In the genomic region with DNA sequence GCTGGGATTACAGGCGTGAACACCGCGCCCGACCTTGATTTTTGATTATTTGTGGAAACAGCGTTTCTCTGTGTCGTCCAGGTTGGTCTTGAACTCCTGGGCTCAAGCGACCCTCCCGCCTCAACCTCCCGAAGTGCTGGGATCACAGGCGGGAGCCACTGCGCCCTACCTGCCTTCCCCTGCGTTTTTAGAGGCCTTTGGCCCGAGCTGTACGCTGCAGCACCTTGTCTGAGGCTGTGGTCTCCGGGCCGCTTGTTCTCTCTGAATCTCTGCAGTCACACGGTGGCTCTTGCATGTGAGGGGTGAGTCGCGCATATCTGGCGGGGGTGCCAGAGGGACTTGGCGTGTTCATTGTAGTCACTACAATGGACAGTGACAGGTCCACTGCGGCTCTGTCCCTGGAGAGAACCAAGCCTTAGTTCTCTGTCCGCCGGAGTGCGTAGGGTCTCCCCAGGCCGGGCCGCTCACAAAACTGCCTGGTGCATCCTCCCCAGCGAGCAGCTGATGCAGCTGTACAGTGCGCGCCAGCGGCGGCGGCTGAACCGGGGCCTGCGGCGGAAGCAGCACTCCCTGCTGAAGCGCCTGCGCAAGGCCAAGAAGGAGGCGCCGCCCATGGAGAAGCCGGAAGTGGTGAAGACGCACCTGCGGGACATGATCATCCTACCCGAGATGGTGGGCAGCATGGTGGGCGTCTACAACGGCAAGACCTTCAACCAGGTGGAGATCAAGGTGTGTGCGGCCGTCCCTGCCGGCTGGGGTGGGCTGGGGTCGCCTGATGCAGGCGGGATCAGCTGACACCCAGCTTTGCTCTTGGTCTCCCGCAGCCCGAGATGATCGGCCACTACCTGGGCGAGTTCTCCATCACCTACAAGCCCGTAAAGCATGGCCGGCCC, we compare ENCODE assay signal across 1 cellular context.
TF ChIP-seq lines count a peak whose summit lies in the region.
"Not testable (repeated sequence)": the region's sequence is repeated elsewhere in the genome, so short reads cannot be mapped to it uniquely, and the experiment has no call there.

No MANE protein-coding gene starts in this region.

TF ChIP-seq in K562, 482 proteins besides CTCF, POLR2A, EP300 and RAD21 (continues in another document):
- peak; percentile 14 for TF ChIP-seq PCBP1 (IDR thresholded peaks at IDR 0.05; ENCODE audit: low read depth, low read length, poor library complexity, severe bottlenecking)
- peak in 1 of 2 experiments; percentile 51; a peak in 3 of 4 replicates for TF ChIP-seq MNT (conservative IDR thresholded peaks at IDR 0.05)
- TF ChIP-seq HMGN3 (IDR thresholded peaks at IDR 0.05; ENCODE audit: borderline replicate concordance, extremely low read depth, insufficient read length, low read depth, low read length): peak; percentile 50
- TF ChIP-seq PHF8 (IDR thresholded peaks at IDR 0.05; ENCODE audit: borderline replicate concordance, low read length): peak; percentile 19; the same call in 1 of the 2 replicates
- 0 out of 2 replicates have a peak, but pooled peaks have one; percentile 0 for TF ChIP-seq SUPT5H (IDR thresholded peaks at IDR 0.05)
- TF ChIP-seq HDAC1 (IDR thresholded peaks at IDR 0.05): peak in 1 of 2 experiments; percentile 75; a peak in 2 of 4 replicates
- peak; percentile 35; the same call in 1 of the 2 replicates for TF ChIP-seq ZBTB2 (IDR thresholded peaks at IDR 0.05)
- TF ChIP-seq MEIS2 (IDR thresholded peaks at IDR 0.05; ENCODE audit: partially characterized antibody): peak; percentile 60
- peak; percentile 13; the same call in 1 of the 2 replicates for TF ChIP-seq TOE1 (IDR thresholded peaks at IDR 0.05; ENCODE audit: borderline replicate concordance)
- TF ChIP-seq TOE1 (CRISPR knock-in tag; IDR thresholded peaks at IDR 0.05; ENCODE audit: borderline replicate concordance, low read depth); BRCA1 (IDR thresholded peaks at IDR 0.05); MYC (CRISPR knock-in tag; IDR thresholded peaks at IDR 0.05; ENCODE audit: borderline replicate concordance, low read depth): not testable (repeated sequence)
- TF ChIP-seq SAP30 (IDR thresholded peaks at IDR 0.05; ENCODE audit: borderline replicate concordance, insufficient read depth, low read depth, low read length, poor library complexity, severe bottlenecking): peak; percentile 43
- TF ChIP-seq FOXP4 (CRISPR knock-in tag; IDR thresholded peaks at IDR 0.05; ENCODE audit: borderline replicate concordance): peak; percentile 68; the same call in 1 of the 2 replicates
- peak; percentile 57; the same call in 1 of the 2 replicates for TF ChIP-seq ETV1 (tag; conservative IDR thresholded peaks at IDR 0.05; ENCODE audit: low read depth)
- peak; percentile 88 for TF ChIP-seq RBFOX2 (IDR thresholded peaks at IDR 0.05; ENCODE audit: low read depth, low read length)
- TF ChIP-seq ZC3H4 (CRISPR knock-in tag; IDR thresholded peaks at IDR 0.05; ENCODE audit: borderline replicate concordance): peak; percentile 84
- TF ChIP-seq ZFX (CRISPR knock-in tag; IDR thresholded peaks at IDR 0.05): peak; percentile 35; the same call in 1 of the 2 replicates
- TF ChIP-seq, protein P1, sequence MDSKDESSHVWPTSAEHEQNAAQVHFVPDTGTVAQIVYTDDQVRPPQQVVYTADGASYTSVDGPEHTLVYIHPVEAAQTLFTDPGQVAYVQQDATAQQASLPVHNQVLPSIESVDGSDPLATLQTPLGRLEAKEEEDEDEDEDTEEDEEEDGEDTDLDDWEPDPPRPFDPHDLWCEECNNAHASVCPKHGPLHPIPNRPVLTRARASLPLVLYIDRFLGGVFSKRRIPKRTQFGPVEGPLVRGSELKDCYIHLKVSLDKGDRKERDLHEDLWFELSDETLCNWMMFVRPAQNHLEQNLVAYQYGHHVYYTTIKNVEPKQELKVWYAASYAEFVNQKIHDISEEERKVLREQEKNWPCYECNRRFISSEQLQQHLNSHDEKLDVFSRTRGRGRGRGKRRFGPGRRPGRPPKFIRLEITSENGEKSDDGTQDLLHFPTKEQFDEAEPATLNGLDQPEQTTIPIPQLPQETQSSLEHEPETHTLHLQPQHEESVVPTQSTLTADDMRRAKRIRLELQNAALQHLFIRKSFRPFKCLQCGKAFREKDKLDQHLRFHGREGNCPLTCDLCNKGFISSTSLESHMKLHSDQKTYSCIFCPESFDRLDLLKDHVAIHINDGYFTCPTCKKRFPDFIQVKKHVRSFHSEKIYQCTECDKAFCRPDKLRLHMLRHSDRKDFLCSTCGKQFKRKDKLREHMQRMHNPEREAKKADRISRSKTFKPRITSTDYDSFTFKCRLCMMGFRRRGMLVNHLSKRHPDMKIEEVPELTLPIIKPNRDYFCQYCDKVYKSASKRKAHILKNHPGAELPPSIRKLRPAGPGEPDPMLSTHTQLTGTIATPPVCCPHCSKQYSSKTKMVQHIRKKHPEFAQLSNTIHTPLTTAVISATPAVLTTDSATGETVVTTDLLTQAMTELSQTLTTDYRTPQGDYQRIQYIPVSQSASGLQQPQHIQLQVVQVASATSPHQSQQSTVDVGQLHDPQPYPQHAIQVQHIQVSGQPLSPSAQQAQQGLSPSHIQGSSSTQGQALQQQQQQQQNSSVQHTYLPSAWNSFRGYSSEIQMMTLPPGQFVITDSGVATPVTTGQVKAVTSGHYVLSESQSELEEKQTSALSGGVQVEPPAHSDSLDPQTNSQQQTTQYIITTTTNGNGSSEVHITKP (IDR thresholded peaks at IDR 0.05; ENCODE audit: partially characterized antibody): peak; percentile 47
- TF ChIP-seq, protein P2, sequence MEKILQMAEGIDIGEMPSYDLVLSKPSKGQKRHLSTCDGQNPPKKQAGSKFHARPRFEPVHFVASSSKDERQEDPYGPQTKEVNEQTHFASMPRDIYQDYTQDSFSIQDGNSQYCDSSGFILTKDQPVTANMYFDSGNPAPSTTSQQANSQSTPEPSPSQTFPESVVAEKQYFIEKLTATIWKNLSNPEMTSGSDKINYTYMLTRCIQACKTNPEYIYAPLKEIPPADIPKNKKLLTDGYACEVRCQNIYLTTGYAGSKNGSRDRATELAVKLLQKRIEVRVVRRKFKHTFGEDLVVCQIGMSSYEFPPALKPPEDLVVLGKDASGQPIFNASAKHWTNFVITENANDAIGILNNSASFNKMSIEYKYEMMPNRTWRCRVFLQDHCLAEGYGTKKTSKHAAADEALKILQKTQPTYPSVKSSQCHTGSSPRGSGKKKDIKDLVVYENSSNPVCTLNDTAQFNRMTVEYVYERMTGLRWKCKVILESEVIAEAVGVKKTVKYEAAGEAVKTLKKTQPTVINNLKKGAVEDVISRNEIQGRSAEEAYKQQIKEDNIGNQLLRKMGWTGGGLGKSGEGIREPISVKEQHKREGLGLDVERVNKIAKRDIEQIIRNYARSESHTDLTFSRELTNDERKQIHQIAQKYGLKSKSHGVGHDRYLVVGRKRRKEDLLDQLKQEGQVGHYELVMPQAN (IDR thresholded peaks at IDR 0.05; ENCODE audit: borderline replicate concordance): peak; percentile 78; the same call in 1 of the 2 replicates
- peak; percentile 95 for TF ChIP-seq NRF1 (conservative IDR thresholded peaks at IDR 0.05 in 1 of 2, IDR thresholded peaks at IDR 0.05 in 1 of 2)
- peak; percentile 60 for TF ChIP-seq CXXC5 (CRISPR knock-in tag; IDR thresholded peaks at IDR 0.05)
- TF ChIP-seq POLR2G (IDR thresholded peaks at IDR 0.05; ENCODE audit: low read depth, low read length): peak; percentile 78
- 0 out of 2 replicates have a peak, but pooled peaks have one; percentile 43 for TF ChIP-seq ELF2 (CRISPR knock-in tag; IDR thresholded peaks at IDR 0.05)
- TF ChIP-seq BRCA1 (CRISPR knock-in tag; IDR thresholded peaks at IDR 0.05): peak; percentile 92; the same call in 1 of the 2 replicates
- TF ChIP-seq SIN3A (IDR thresholded peaks at IDR 0.05; ENCODE audit: borderline replicate concordance in 2 of 2, control insufficient read depth in 1 of 2, low read depth in 2 of 2, low read length in 2 of 2): peak; percentile 42 to 53; a peak in 2 of 4 replicates
- 0 out of 2 replicates have a peak, but pooled peaks have one; percentile 18 for TF ChIP-seq IRF1 (CRISPR knock-in tag; IDR thresholded peaks at IDR 0.05; ENCODE audit: borderline replicate concordance)
- TF ChIP-seq FOXK1 (CRISPR knock-in tag; IDR thresholded peaks at IDR 0.05; ENCODE audit: borderline replicate concordance): 0 out of 2 replicates have a peak, but pooled peaks have one; percentile 57
- 0 out of 2 replicates have a peak, but pooled peaks have one; percentile 7 for TF ChIP-seq MYC (IDR thresholded peaks at IDR 0.05; ENCODE audit: low read depth, low read length)
- TF ChIP-seq HNRNPLL (IDR thresholded peaks at IDR 0.05; ENCODE audit: low read depth, low read length, poor library complexity, severe bottlenecking): peak; percentile 21
- TF ChIP-seq ATF4 (CRISPR knock-in tag; IDR thresholded peaks at IDR 0.05): 0 out of 2 replicates have a peak, but pooled peaks have one; percentile 23
- peak; percentile 41; the same call in 1 of the 2 replicates for TF ChIP-seq ATF7 (IDR thresholded peaks at IDR 0.05)
- peak; percentile 30 for TF ChIP-seq FIP1L1 (IDR thresholded peaks at IDR 0.05; ENCODE audit: low read depth, low read length, poor library complexity, severe bottlenecking)
- TF ChIP-seq ELF1 (tag; IDR thresholded peaks at IDR 0.05): peak; percentile 69; the same call in 1 of the 2 replicates
- peak; percentile 67 for TF ChIP-seq CTBP1 (IDR thresholded peaks at IDR 0.05; ENCODE audit: borderline replicate concordance)
- TF ChIP-seq GABPB1 (CRISPR knock-in tag; IDR thresholded peaks at IDR 0.05): peak; percentile 58; the same call in 1 of the 2 replicates
- TF ChIP-seq TFAP4 (CRISPR knock-in tag; IDR thresholded peaks at IDR 0.05; ENCODE audit: borderline replicate concordance): peak; percentile 96
- peak; percentile 58; the same call in 1 of the 2 replicates for TF ChIP-seq ZBTB49 (CRISPR knock-in tag; IDR thresholded peaks at IDR 0.05; ENCODE audit: borderline replicate concordance)
